Comparison of ENCODE assay signal across 9 cellular contexts in genomic region chr1:208731976-208732821, GRCh38.
DNase-seq lines count a peak whose midpoint lies in the region; ATAC-seq, FAIRE-seq and TF ChIP-seq lines count a peak whose summit lies in the region.
"Had no signal": no experiment of that assay in that cellular context is flagged by ENCODE, and none has a peak within 500 bp of the region (broad histone marks: within the 10 kb centered on the region; RNA-seq: fewer than 3 reads in every experiment).

No MANE protein-coding gene starts in this region.

- peaks cover 2% of the 10 kb centered on the region for H3K27me3 Mint-ChIP-seq in activated naive CD8-positive, alpha-beta T cell treated with anti-CD3 and anti-CD28 coated beads, Interleukin-2, amount 10 ng/mL, durations not matched to agents 7 days and 5 days
- peaks cover 16% of the 10 kb centered on the region for H3K27me3 Mint-ChIP-seq in activated naive CD8-positive, alpha-beta T cell treated with anti-CD3 and anti-CD28 coated beads for 36 hours

- H3K36me3 ChIP-seq in lower lobe of right lung (no peaks in the 10 kb centered on the region), HAP-1 (replicated peaks) (no peaks in the 10 kb centered on the region)

- H3K4me1 ChIP-seq in lower lobe of right lung (no peaks in the 10 kb centered on the region), HAP-1 (no peaks in the 10 kb centered on the region)

- in situ Hi-C loops in HAP-1 (cut with MboI; ENCODE audit: low sequenced_read_pairs): no loop called here

- DNase-seq in activated naive CD8-positive, alpha-beta T cell treated with anti-CD3 and anti-CD28 coated beads, Interleukin-2, amount 10 ng/mL, durations not matched to agents 7 days and 5 days: no peak
- DNase-seq in activated naive CD8-positive, alpha-beta T cell treated with anti-CD3 and anti-CD28 coated beads for 36 hours: no peak
- DNase-seq in NCI-H524 (lab: John Stamatoyannopoulos, UW): peak; percentile 66 to 86
- no peak for DNase-seq in lower lobe of right lung
- DNase-seq in GOT3 (lab: John Stamatoyannopoulos, UW): no peak
- DNase-seq in RCC 7860 (ENCODE audit: low spot score): no peak
- DNase-seq in HAP-1 (ENCODE audit: low spot score in 2 of 2): no peak
- DNase-seq: DND-41 had no signal

- intact Hi-C loops in lower lobe of right lung (cut with DNase I): no loop called here

- H3K27ac Mint-ChIP-seq in activated naive CD8-positive, alpha-beta T cell treated with anti-CD3 and anti-CD28 coated beads, Interleukin-2, amount 10 ng/mL, durations not matched to agents 7 days and 5 days: no peak overlapping the region
- H3K27ac Mint-ChIP-seq in activated naive CD8-positive, alpha-beta T cell treated with anti-CD3 and anti-CD28 coated beads for 36 hours: no peak overlapping the region

- H3K4me3 Mint-ChIP-seq in activated naive CD8-positive, alpha-beta T cell treated with anti-CD3 and anti-CD28 coated beads, Interleukin-2, amount 10 ng/mL, durations not matched to agents 7 days and 5 days: peak overlapping the region; percentile 65
- H3K4me3 Mint-ChIP-seq in activated naive CD8-positive, alpha-beta T cell treated with anti-CD3 and anti-CD28 coated beads for 36 hours: no peak overlapping the region

- no peaks in the 10 kb centered on the region for H3K36me3 Mint-ChIP-seq in activated naive CD8-positive, alpha-beta T cell treated with anti-CD3 and anti-CD28 coated beads, Interleukin-2, amount 10 ng/mL, durations not matched to agents 7 days and 5 days
- H3K36me3 Mint-ChIP-seq in activated naive CD8-positive, alpha-beta T cell treated with anti-CD3 and anti-CD28 coated beads for 36 hours: no peaks in the 10 kb centered on the region

- peak; percentile 63 for ATAC-seq in activated naive CD8-positive, alpha-beta T cell treated with anti-CD3 and anti-CD28 coated beads, Interleukin-2, amount 10 ng/mL, durations not matched to agents 7 days and 5 days (ENCODE audit: low read depth)
- peak; percentile 97 for ATAC-seq in HG02973 (IDR thresholded peaks at IDR 0.05; ENCODE audit: unreplicated experiment)
- ATAC-seq in lower lobe of right lung: peak in 1 of 2 donors; percentile 61

- POLR2A ChIA-PET in activated naive CD8-positive, alpha-beta T cell treated with anti-CD3 and anti-CD28 coated beads, Interleukin-2, amount 10 ng/mL, durations not matched to agents 7 days and 5 days (lab: Charles Lee): no interaction called here

- H3K4me1 Mint-ChIP-seq in activated naive CD8-positive, alpha-beta T cell treated with anti-CD3 and anti-CD28 coated beads, Interleukin-2, amount 10 ng/mL, durations not matched to agents 7 days and 5 days: peaks cover 5% of the 10 kb centered on the region
- peaks cover 6% of the 10 kb centered on the region for H3K4me1 Mint-ChIP-seq in activated naive CD8-positive, alpha-beta T cell treated with anti-CD3 and anti-CD28 coated beads for 36 hours

- H3K27ac ChIP-seq in lower lobe of right lung: no peak overlapping the region

- H3K9me3 ChIP-seq in lower lobe of right lung (no peaks in the 10 kb centered on the region), HAP-1 (no peaks in the 10 kb centered on the region)

- peak overlapping the region; percentile 28 for H3K4me3 ChIP-seq in lower lobe of right lung
- H3K4me3 ChIP-seq in HAP-1: no peak overlapping the region

- no peak for FAIRE-seq in RCC 7860 (lab: Jason Lieb, UNC)

- H3K27me3 ChIP-seq in lower lobe of right lung (ENCODE audit: low read depth) (no peaks in the 10 kb centered on the region), HAP-1 (ENCODE audit: low read depth) (no peaks in the 10 kb centered on the region)

- H3K9me3 Mint-ChIP-seq in activated naive CD8-positive, alpha-beta T cell treated with anti-CD3 and anti-CD28 coated beads, Interleukin-2, amount 10 ng/mL, durations not matched to agents 7 days and 5 days: no peaks in the 10 kb centered on the region
- H3K9me3 Mint-ChIP-seq in activated naive CD8-positive, alpha-beta T cell treated with anti-CD3 and anti-CD28 coated beads for 36 hours: no peaks in the 10 kb centered on the region

- TF ChIP-seq CTCF in lower lobe of right lung (IDR thresholded peaks at IDR 0.05): no peak

Comparison
In these comparisons a context has a peak if more than half of its experiments do, and no peak if none do; other contexts are left out.
1. DNase-seq: peak in NCI-H524 (2 of 2); none in activated naive CD8-positive, alpha-beta T cell treated with anti-CD3 and anti-CD28 coated beads, Interleukin-2, amount 10 ng/mL, durations not matched to agents 7 days and 5 days (single experiment), activated naive CD8-positive, alpha-beta T cell treated with anti-CD3 and anti-CD28 coated beads for 36 hours (single experiment), lower lobe of right lung (single experiment), GOT3 (single experiment), RCC 7860 (single experiment) and HAP-1 (0 of 2).